Comparison of ENCODE assay signal across 13 cellular contexts in genomic region chr3:196093271-196094111, GRCh38. TPM values are rescaled to one million over a fixed set of nuclear protein-coding genes. Genes with fewer than 3 reads are reported as not detected.
A peak's percentile ranks its signal among the peaks of the same experiment; 100 is the strongest.
DNase-seq lines count a peak whose midpoint lies in the region; ATAC-seq and TF ChIP-seq lines count a peak whose summit lies in the region.
"Had no signal": no experiment of that assay in that cellular context is flagged by ENCODE, and none has a peak within 500 bp of the region (broad histone marks: within the 10 kb centered on the region; RNA-seq: fewer than 3 reads in every experiment).

No MANE protein-coding gene starts in this region.

- TF ChIP-seq POLR2A in NB4 (IDR thresholded peaks at IDR 0.05; ENCODE audit: extremely low read depth, insufficient read length): no peak

- DNase-seq in CD14-positive monocyte (ENCODE audit: low spot score): peak; percentile 65
- DNase-seq in NB4 (ENCODE audit: low read depth): peak; percentile 83
- DNase-seq in choroid plexus epithelial cell (ENCODE audit: low read depth): peak; percentile 10
- no peak for DNase-seq in NCI-H146 treated with DMSO at 0.1 percent for 48 hours (lab: John Stamatoyannopoulos, UW; ENCODE audit: unreplicated experiment)
- DNase-seq in 8988T: no peak
- DNase-seq in NCI-H526 treated with DMSO at 0.1 percent for 48 hours (lab: John Stamatoyannopoulos, UW): no peak
- DNase-seq: activated CD4-positive, alpha-beta T cell treated with anti-CD3 and anti-CD28 coated beads for 1 hour; foreskin melanocyte; NCI-H1694; stimulated activated CD4-positive, alpha-beta T cell treated with anti-CD3 and anti-CD28 coated beads, Interleukin-4, amount 100 ng/mL, for 4 hours; stimulated activated naive CD8-positive, alpha-beta T cell treated with anti-CD3 and anti-CD28 coated beads, Interleukin-15, Interleukin-2, amounts not matched to agents 100 U/mL and 50 U/mL, for 24 hours had no signal

- intact Hi-C loops in CD14-positive monocyte (cut with micrococcal nuclease): loop anchor here in 1 of 2 donors (10.0 kb wide), 1 partner anchor 51 kb away; no protein-coding TSS in a partner anchor

- TF ChIP-seq CTCF in CD14-positive monocyte (IDR thresholded peaks at IDR 0.05) (no peak), NB4 (IDR thresholded peaks at IDR 0.05; ENCODE audit: low read depth, low read length) (no peak), choroid plexus epithelial cell (conservative IDR thresholded peaks at IDR 0.05; ENCODE audit: low read depth, low read length) (no peak)

- H3K9me3 ChIP-seq in muscle layer of duodenum (ENCODE audit: control insufficient read depth in 1 of 2, low read length in 2 of 2): no peaks in the 10 kb centered on the region

- H3K27me3 ChIP-seq in muscle layer of duodenum (ENCODE audit: low read depth, low read length): no peaks in the 10 kb centered on the region

- peaks cover 42% of the 10 kb centered on the region for H3K4me1 Mint-ChIP-seq in CD14-positive monocyte

- no peak overlapping the region for H3K4me3 Mint-ChIP-seq in CD14-positive monocyte

- no peak overlapping the region for H3K4me3 ChIP-seq in NB4 (ENCODE audit: low read depth, low read length)
- no peak overlapping the region for H3K4me3 ChIP-seq in choroid plexus epithelial cell (ENCODE audit: low read depth, low read length)
- H3K4me3 ChIP-seq in muscle layer of duodenum (ENCODE audit: low read depth in 1 of 2, low read length in 2 of 2): no peak overlapping the region

- H3K36me3 Mint-ChIP-seq in CD14-positive monocyte: no peaks in the 10 kb centered on the region

- H3K27me3 Mint-ChIP-seq in CD14-positive monocyte (ENCODE audit: low read depth in 3 of 3): peaks cover 0 to 2% (median 0%) of the 10 kb centered on the region in 3 donors

- H3K27ac ChIP-seq in muscle layer of duodenum (ENCODE audit: low read length): peak overlapping the region; percentile 24

- peaks cover 0 to 3% (median 0%) of the 10 kb centered on the region in 7 donors for H3K9me3 Mint-ChIP-seq in CD14-positive monocyte

- peak overlapping the region; percentile 83 to 92 (median 89) for H3K27ac Mint-ChIP-seq in CD14-positive monocyte

- peaks cover 0 to 7% of the 10 kb centered on the region in 2 donors for H3K4me1 ChIP-seq in muscle layer of duodenum (ENCODE audit: control insufficient read depth in 1 of 2, insufficient read depth in 2 of 2, low read length in 2 of 2)

- ATAC-seq in esophagus mucosa: no peak
- ATAC-seq: stimulated activated naive CD8-positive, alpha-beta T cell treated with anti-CD3 and anti-CD28 coated beads, Interleukin-15, Interleukin-2, amounts not matched to agents 100 U/mL and 50 U/mL, for 24 hours had no signal

- H3K36me3 ChIP-seq in muscle layer of duodenum (ENCODE audit: control insufficient read depth in 1 of 2, insufficient read depth in 2 of 2, low read length in 2 of 2): no peaks in the 10 kb centered on the region

RNA-seq across cellular contexts. Expression of gene TFRC, which starts 11.6 kb away (rescaled TPM):
- polyA plus RNA-seq in CD14-positive monocyte: 1 to 10 TPM; 6.6 to 7.9 TPM
- 51.3 TPM for total RNA-seq in esophagus mucosa

Comparison
In these comparisons a context has a peak if more than half of its experiments do, and no peak if none do; other contexts are left out.
1. DNase-seq: peak in CD14-positive monocyte (single experiment), NB4 (single experiment) and choroid plexus epithelial cell (single experiment); none in NCI-H146 treated with DMSO at 0.1 percent for 48 hours (single experiment), 8988T (single experiment) and NCI-H526 treated with DMSO at 0.1 percent for 48 hours (single experiment).